Comparison of ENCODE assay signal across 13 cellular contexts in the genomic region with DNA sequence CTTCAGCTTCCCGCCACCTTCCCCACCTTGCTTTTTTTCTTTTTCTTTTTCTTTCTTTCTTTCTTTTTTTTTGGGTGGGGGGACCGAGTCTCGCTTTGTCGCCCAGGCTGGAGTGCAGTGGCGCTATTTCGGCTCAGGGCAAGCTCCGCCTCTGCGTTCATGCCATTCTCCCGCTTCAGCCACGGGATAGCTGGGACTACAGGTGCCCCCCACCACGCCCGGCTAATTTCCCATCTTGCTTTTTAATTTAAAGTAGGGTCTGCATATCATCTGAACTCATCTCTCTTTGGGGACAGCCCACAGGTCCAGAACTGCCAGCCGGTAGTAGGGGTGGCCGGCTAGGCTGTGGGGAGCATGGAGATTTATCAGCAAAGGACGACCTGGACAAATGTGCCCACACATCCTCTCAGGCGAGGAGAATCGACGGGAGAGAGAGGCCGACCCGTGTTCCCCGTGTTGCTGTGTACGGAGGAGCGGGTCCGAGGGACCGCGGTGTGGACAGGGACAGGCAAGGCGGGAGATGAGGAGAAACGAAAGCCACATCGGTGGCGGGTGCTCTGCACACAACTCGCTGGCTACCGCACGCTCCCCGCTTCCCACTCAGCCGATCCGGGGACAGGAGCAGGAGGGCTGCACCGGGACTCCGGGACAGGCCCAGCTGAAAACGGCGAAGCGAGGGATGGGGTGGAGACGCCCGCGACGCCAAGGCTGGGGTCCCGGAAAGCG. TPM values are rescaled to one million over a fixed set of nuclear protein-coding genes. Genes with fewer than 3 reads are reported as not detected.
DNase-seq lines count a peak whose midpoint lies in the region; ATAC-seq and TF ChIP-seq lines count a peak whose summit lies in the region.
"Had no signal": no experiment of that assay in that cellular context is flagged by ENCODE, and none has a peak within 500 bp of the region (broad histone marks: within the 10 kb centered on the region; RNA-seq: fewer than 3 reads in every experiment).

No MANE protein-coding gene starts in this region.

- intact Hi-C loops in sciatic nerve (cut with DNase I) = no loop called here

- H3K4me1 Mint-ChIP-seq in T-helper 2 cell treated with Interferon-gamma antibody and Interleukin-4, amounts not matched to agents 5 μg/mL and 100 μg/mL, for 36 hours (ENCODE audit: low read depth) = peaks cover 31% of the 10 kb centered on the region
- peaks cover 37% of the 10 kb centered on the region for H3K4me1 Mint-ChIP-seq in activated CD4-positive, alpha-beta memory T cell treated with anti-CD3 and anti-CD28 coated beads, Interleukin-2, amount 10 ng/mL, durations not matched to agents 7 days and 5 days

- no peak for ATAC-seq in sciatic nerve
- no peak for ATAC-seq in GM18868 (IDR thresholded peaks at IDR 0.05; ENCODE audit: unreplicated experiment)

- peak overlapping the region; percentile 73 for H3K4me3 Mint-ChIP-seq in T-helper 2 cell treated with Interferon-gamma antibody and Interleukin-4, amounts not matched to agents 5 μg/mL and 100 μg/mL, for 36 hours
- H3K4me3 Mint-ChIP-seq in activated CD4-positive, alpha-beta memory T cell treated with anti-CD3 and anti-CD28 coated beads, Interleukin-2, amount 10 ng/mL, durations not matched to agents 7 days and 5 days = peak overlapping the region; percentile 34

- peak overlapping the region; percentile 22 for H3K4me3 ChIP-seq in fibroblast of pulmonary artery (replicated peaks; ENCODE audit: low read depth, low read length)

- no peak for DNase-seq in T-helper 2 cell treated with Interferon-gamma antibody and Interleukin-4, amounts not matched to agents 5 μg/mL and 100 μg/mL, for 36 hours (ENCODE audit: low spot score)
- DNase-seq in T-helper 2 cell (no peak), fibroblast of pulmonary artery (ENCODE audit: low read depth) (no peak), sciatic nerve (ENCODE audit: low spot score) (peak; percentile 53), NCI-H82 (lab: John Stamatoyannopoulos, UW) (no peak), GM03348 (ENCODE audit: low spot score) (no peak)
- DNase-seq in activated CD4-positive, alpha-beta memory T cell treated with anti-CD3 and anti-CD28 coated beads, Interleukin-2, amount 10 ng/mL, durations not matched to agents 7 days and 5 days = no peak
- DNase-seq: 8988T; activated effector memory CD4-positive, alpha-beta T cell treated with anti-CD3 and anti-CD28 coated beads, Interleukin-2, amount 50 U/mL, for 16 hours; NCI-H1694 treated with DMSO at 0.1 percent for 48 hours; T-helper 9 cell had no signal

- H3K36me3 Mint-ChIP-seq in T-helper 2 cell treated with Interferon-gamma antibody and Interleukin-4, amounts not matched to agents 5 μg/mL and 100 μg/mL, for 36 hours (ENCODE audit: low read depth) = peaks cover 4% of the 10 kb centered on the region
- H3K36me3 Mint-ChIP-seq in activated CD4-positive, alpha-beta memory T cell treated with anti-CD3 and anti-CD28 coated beads, Interleukin-2, amount 10 ng/mL, durations not matched to agents 7 days and 5 days (ENCODE audit: low read depth) = no peaks in the 10 kb centered on the region

- POLR2A ChIA-PET in activated CD4-positive, alpha-beta memory T cell treated with anti-CD3 and anti-CD28 coated beads, Interleukin-2, amount 10 ng/mL, durations not matched to agents 7 days and 5 days (lab: Charles Lee) = interaction anchor here (1.2 kb wide), 1 partner anchor 10 kb away, joined by 6 read pairs; a partner anchor contains a TSS

- H3K9me3 Mint-ChIP-seq in T-helper 2 cell treated with Interferon-gamma antibody and Interleukin-4, amounts not matched to agents 5 μg/mL and 100 μg/mL, for 36 hours = no peaks in the 10 kb centered on the region
- no peaks in the 10 kb centered on the region for H3K9me3 Mint-ChIP-seq in activated CD4-positive, alpha-beta memory T cell treated with anti-CD3 and anti-CD28 coated beads, Interleukin-2, amount 10 ng/mL, durations not matched to agents 7 days and 5 days

- TF ChIP-seq CTCF in fibroblast of pulmonary artery (IDR thresholded peaks at IDR 0.05; ENCODE audit: low read length, missing control alignments) = no peak

- CTCF ChIA-PET in activated CD4-positive, alpha-beta memory T cell treated with anti-CD3 and anti-CD28 coated beads, Interleukin-2, amount 10 ng/mL, durations not matched to agents 7 days and 5 days (lab: Charles Lee) = interaction anchor here (1.1 kb wide), 1 partner anchor 10 kb away, joined by 3 read pairs; a partner anchor contains a TSS

- H3K27ac Mint-ChIP-seq in T-helper 2 cell treated with Interferon-gamma antibody and Interleukin-4, amounts not matched to agents 5 μg/mL and 100 μg/mL, for 36 hours = peak overlapping the region; percentile 5
- no peak overlapping the region for H3K27ac Mint-ChIP-seq in activated CD4-positive, alpha-beta memory T cell treated with anti-CD3 and anti-CD28 coated beads, Interleukin-2, amount 10 ng/mL, durations not matched to agents 7 days and 5 days

- H3K27me3 Mint-ChIP-seq in T-helper 2 cell treated with Interferon-gamma antibody and Interleukin-4, amounts not matched to agents 5 μg/mL and 100 μg/mL, for 36 hours (ENCODE audit: low read depth) = peaks cover 89% of the 10 kb centered on the region
- peaks cover 91% of the 10 kb centered on the region for H3K27me3 Mint-ChIP-seq in activated CD4-positive, alpha-beta memory T cell treated with anti-CD3 and anti-CD28 coated beads, Interleukin-2, amount 10 ng/mL, durations not matched to agents 7 days and 5 days

RNA-seq across cellular contexts. Expression of a gene that starts 2.4 kb away (rescaled TPM):
- total RNA-seq in activated CD4-positive, alpha-beta memory T cell treated with anti-CD3 and anti-CD28 coated beads, Interleukin-2, amount 10 ng/mL, durations not matched to agents 7 days and 5 days = not detected
- total RNA-seq in sciatic nerve = 6.7 TPM

RNA-seq across cellular contexts. Expression of a gene that starts 3.6 kb away (rescaled TPM):
- not detected for total RNA-seq in activated CD4-positive, alpha-beta memory T cell treated with anti-CD3 and anti-CD28 coated beads, Interleukin-2, amount 10 ng/mL, durations not matched to agents 7 days and 5 days
- 1.8 TPM for total RNA-seq in sciatic nerve

RNA-seq across cellular contexts. Expression of a gene that starts 9.3 kb away (rescaled TPM):
- 10 to 100 TPM; 10.4 to 12.3 TPM for total RNA-seq in activated CD4-positive, alpha-beta memory T cell treated with anti-CD3 and anti-CD28 coated beads, Interleukin-2, amount 10 ng/mL, durations not matched to agents 7 days and 5 days
- total RNA-seq in sciatic nerve = 44.7 TPM

RNA-seq across cellular contexts. Expression of a gene that starts 16.8 kb away (rescaled TPM):
- total RNA-seq in activated CD4-positive, alpha-beta memory T cell treated with anti-CD3 and anti-CD28 coated beads, Interleukin-2, amount 10 ng/mL, durations not matched to agents 7 days and 5 days = not detected
- total RNA-seq in sciatic nerve = not detected
- total RNA-seq: omental fat pad had no signal

RNA-seq across cellular contexts. Expression of a gene that starts 22.9 kb away (rescaled TPM):
- 10 to 100 TPM; 15.8 to 16.4 TPM for total RNA-seq in activated CD4-positive, alpha-beta memory T cell treated with anti-CD3 and anti-CD28 coated beads, Interleukin-2, amount 10 ng/mL, durations not matched to agents 7 days and 5 days
- 6.2 TPM for total RNA-seq in sciatic nerve
